ENCODE assay signal across 8 cellular contexts in the genomic region with DNA sequence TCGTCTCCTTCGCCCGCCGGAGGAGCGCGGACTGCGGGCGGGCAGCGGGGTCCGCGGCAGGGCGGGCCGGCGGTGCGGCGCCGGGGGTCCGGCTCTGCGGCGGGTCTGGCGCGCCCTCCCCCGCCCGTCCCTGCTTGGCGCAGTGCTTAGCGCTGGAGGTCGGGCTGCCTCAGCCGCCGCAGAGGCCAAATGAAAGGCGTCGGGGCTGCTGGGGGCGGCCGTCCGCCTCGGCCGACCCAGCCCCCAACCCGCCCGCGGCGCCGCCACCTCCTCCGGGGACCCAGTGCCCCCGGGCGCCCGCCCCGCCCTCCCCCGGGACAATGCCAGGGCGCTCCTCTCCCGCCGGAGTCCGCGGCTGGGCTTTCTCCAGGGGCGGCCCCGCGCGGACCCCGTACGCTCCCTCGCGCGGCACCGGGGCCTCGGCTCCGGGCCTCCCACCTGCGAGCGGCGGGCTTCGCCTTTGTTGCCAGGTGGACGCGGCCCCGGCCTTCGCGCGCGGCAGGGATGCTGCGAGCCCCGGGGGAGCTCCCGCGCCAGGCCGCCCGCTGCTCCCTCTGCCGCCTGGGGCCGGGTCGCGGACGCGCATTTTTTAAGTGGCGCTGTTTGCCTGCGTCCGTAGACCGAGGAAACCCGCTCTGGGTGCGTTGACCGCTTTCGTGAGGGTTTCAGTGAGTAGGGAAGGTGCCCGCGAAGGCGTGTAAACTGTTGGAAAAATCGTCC. TPM values are rescaled to one million over a fixed set of nuclear protein-coding genes. Genes with fewer than 3 reads are reported as not detected.
DNase-seq lines count a peak whose midpoint lies in the region; ATAC-seq and TF ChIP-seq lines count a peak whose summit lies in the region.

No MANE protein-coding gene starts in this region.

- no peak overlapping the region for H3K27ac Mint-ChIP-seq in activated naive CD4-positive, alpha-beta T cell treated with anti-CD3 and anti-CD28 coated beads, Interleukin-2, amount 50 U/mL, for 24 hours

- peaks cover 26% of the 10 kb centered on the region for H3K4me1 Mint-ChIP-seq in activated naive CD4-positive, alpha-beta T cell treated with anti-CD3 and anti-CD28 coated beads, Interleukin-2, amount 50 U/mL, for 24 hours

- TF ChIP-seq CTCF in parathyroid adenoma (IDR thresholded peaks at IDR 0.05) (no peak), vagina (IDR thresholded peaks at IDR 0.05) (no peak)

- H3K36me3 ChIP-seq in parathyroid adenoma (ENCODE audit: control insufficient read depth, insufficient read depth, low read length) (no peaks in the 10 kb centered on the region), vagina (no peaks in the 10 kb centered on the region)

- H3K27me3 Mint-ChIP-seq in activated naive CD4-positive, alpha-beta T cell treated with anti-CD3 and anti-CD28 coated beads, Interleukin-2, amount 50 U/mL, for 24 hours, result no peaks in the 10 kb centered on the region

- H3K9me3 ChIP-seq in parathyroid adenoma (ENCODE audit: control insufficient read depth, low read length), result no peaks in the 10 kb centered on the region
- H3K9me3 ChIP-seq in vagina, result no peaks in the 10 kb centered on the region

- H3K4me3 Mint-ChIP-seq in activated naive CD4-positive, alpha-beta T cell treated with anti-CD3 and anti-CD28 coated beads, Interleukin-2, amount 50 U/mL, for 24 hours, result peak overlapping the region; percentile 94

- peaks cover 2% of the 10 kb centered on the region for H3K36me3 Mint-ChIP-seq in activated naive CD4-positive, alpha-beta T cell treated with anti-CD3 and anti-CD28 coated beads, Interleukin-2, amount 50 U/mL, for 24 hours

- ATAC-seq in HG03025 (IDR thresholded peaks at IDR 0.05; ENCODE audit: low FRiP score, unreplicated experiment), result peak; percentile 16
- peak; percentile 22 for ATAC-seq in Right ventricle myocardium superior (ENCODE audit: poor library complexity)

- no peak overlapping the region for H3K9ac ChIP-seq in parathyroid adenoma

- H3K27me3 ChIP-seq in parathyroid adenoma (ENCODE audit: control insufficient read depth, insufficient read depth, low read length) (no peaks in the 10 kb centered on the region), vagina (no peaks in the 10 kb centered on the region)

- peak overlapping the region; percentile 61 for H3K4me2 ChIP-seq in parathyroid adenoma (ENCODE audit: low read length)

- H3K4me3 ChIP-seq in parathyroid adenoma (ENCODE audit: low read depth, low read length) (peak overlapping the region; percentile 50), vagina (peak overlapping the region; percentile 72 to 99)

- no peaks in the 10 kb centered on the region for H3K9me3 Mint-ChIP-seq in activated naive CD4-positive, alpha-beta T cell treated with anti-CD3 and anti-CD28 coated beads, Interleukin-2, amount 50 U/mL, for 24 hours

- peak overlapping the region; percentile 69 for H2AFZ ChIP-seq in parathyroid adenoma

- intact Hi-C loops in Right ventricle myocardium superior (cut with DNase I) (loop anchor here (2.0 to 10.0 kb wide), 2 partner anchors 55 to 67 kb away; partner anchors contain the start of gene PRDM10), vagina (cut with DNase I) (loop anchor here (5.0 kb wide), 1 partner anchor 52 kb away; no protein-coding TSS in a partner anchor)

- peaks cover 6% of the 10 kb centered on the region for H3K79me2 ChIP-seq in parathyroid adenoma

- H3K4me1 ChIP-seq in parathyroid adenoma (no peaks in the 10 kb centered on the region), vagina (peaks cover 21% of the 10 kb centered on the region)

- no peak for TF ChIP-seq POLR2A in vagina (IDR thresholded peaks at IDR 0.05)

- DNase-seq in NCI-H748 (lab: John Stamatoyannopoulos, UW; ENCODE audit: unreplicated experiment) (peak; percentile 39), NCI-H748 treated with DMSO at 0.1 percent for 48 hours (lab: John Stamatoyannopoulos, UW) (no peak), RKO (ENCODE audit: low spot score) (peak; percentile 48), Right ventricle myocardium superior (peak; percentile 61), vagina (ENCODE audit: extremely low spot score in 2 of 2) (no peak)

- peak overlapping the region; percentile 69 for H3K27ac ChIP-seq in parathyroid adenoma
- H3K27ac ChIP-seq in vagina, result peak overlapping the region; percentile 90

RNA-seq across cellular contexts. Expression of gene APLP2, which starts 0.6 kb away (rescaled TPM):
- total RNA-seq in Right ventricle myocardium superior (268 TPM), vagina (234 TPM)

Comparison
In these comparisons a context has a peak if more than half of its experiments do, and no peak if none do; other contexts are left out.
1. DNase-seq: peak in NCI-H748 (single experiment), RKO (single experiment) and Right ventricle myocardium superior (single experiment); none in NCI-H748 treated with DMSO at 0.1 percent for 48 hours (single experiment) and vagina (0 of 2).